In the genomic region with DNA sequence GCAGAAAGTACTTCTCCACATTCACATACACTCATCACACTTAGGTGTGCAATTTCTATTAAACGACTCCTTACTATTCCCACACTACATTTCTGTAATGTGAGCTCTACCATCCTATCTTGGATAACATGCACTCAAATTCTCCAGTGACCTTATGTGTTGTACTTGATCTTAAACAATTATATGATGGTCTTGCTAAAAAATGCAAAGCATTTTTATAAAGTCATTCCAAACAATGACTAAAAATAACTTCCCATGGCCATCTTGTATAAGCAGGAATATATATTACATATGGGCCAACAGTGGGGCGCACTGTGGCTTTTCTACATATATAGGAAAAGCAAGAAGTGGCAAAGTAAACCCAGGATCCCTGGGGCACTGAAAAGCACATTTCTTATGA, we compare ENCODE assay signal across 29 cellular contexts.
DNase-seq lines count a peak whose midpoint lies in the region; TF ChIP-seq lines count a peak whose summit lies in the region.
"Had no signal": no experiment of that assay in that cellular context is flagged by ENCODE, and none has a peak within 500 bp of the region (broad histone marks: within the 10 kb centered on the region; RNA-seq: fewer than 3 reads in every experiment).

No MANE protein-coding gene starts in this region.

- H3K4me1 ChIP-seq in SJSA1 (replicated peaks), result peaks cover 24% of the 10 kb centered on the region

- H3K27me3 ChIP-seq in SJSA1 (replicated peaks), result no peaks in the 10 kb centered on the region
- H3K27me3 ChIP-seq: SJCRH30 had no signal

- TF ChIP-seq CTCF in fibroblast of mammary gland (conservative IDR thresholded peaks at IDR 0.05; ENCODE audit: control insufficient read depth, insufficient read depth, low read depth, low read length) (no peak), progenitor cell of endocrine pancreas (IDR thresholded peaks at IDR 0.05; ENCODE audit: unreplicated experiment) (no peak)

- H3K4me3 ChIP-seq in SJSA1 (no peak overlapping the region), fibroblast of mammary gland (ENCODE audit: control insufficient read depth, low read depth, low read length) (no peak overlapping the region)
- H3K4me3 ChIP-seq: BLaER1 treated with 17β-estradiol and CSF1 and Interleukin-3, amounts not matched to agents 10 nM and 100 nM; coronary artery; left ventricle myocardium inferior; SJCRH30; transverse colon had no signal

- H3K27ac Mint-ChIP-seq in progenitor cell of endocrine pancreas, result peak overlapping the region; percentile 3
- H3K27ac Mint-ChIP-seq: activated naive CD4-positive, alpha-beta T cell treated with anti-CD3 and anti-CD28 coated beads, Interleukin-2, amount 10 ng/mL, durations not matched to agents 7 days and 5 days; effector memory CD8-positive, alpha-beta T cell; naive thymus-derived CD4-positive, alpha-beta T cell had no signal

- H3K27ac ChIP-seq in SJSA1, result peak overlapping the region; percentile 49
- no peak overlapping the region for H3K27ac ChIP-seq in substantia nigra (ENCODE audit: low read depth, low read length, poor library complexity, severe bottlenecking)
- H3K27ac ChIP-seq: BLaER1 treated with 17β-estradiol and CSF1 and Interleukin-3, amounts not matched to agents 10 nM and 100 nM; coronary artery; SJCRH30; transverse colon had no signal

- DNase-seq in EH (ENCODE audit: low read depth) (peak; percentile 89), SJSA1 (ENCODE audit: low read depth in 1 of 2, low spot score in 2 of 2) (no peak), fibroblast of mammary gland (ENCODE audit: low read depth) (peak; percentile 16), progenitor cell of endocrine pancreas (ENCODE audit: low spot score, unreplicated experiment) (no peak), SIG-M5 (lab: John Stamatoyannopoulos, UW) (no peak), NCI-H2107 treated with DMSO at 0.1 percent for 48 hours (lab: John Stamatoyannopoulos, UW; ENCODE audit: unreplicated experiment) (no peak), C1 segment of cervical spinal cord (lab: John Stamatoyannopoulos, UW) (no peak), substantia nigra (lab: John Stamatoyannopoulos, UW) (no peak)
- DNase-seq: ACHN; activated CD4-positive, alpha-beta T cell treated with anti-CD3 and anti-CD28 coated beads, Interleukin-2, amount 50 U/mL, for 4 hours; activated naive CD4-positive, alpha-beta T cell treated with anti-CD3 and anti-CD28 coated beads, Interleukin-2, amount 10 ng/mL, durations not matched to agents 7 days and 5 days; amniotic stem cell; COR-L47; DMS79; effector memory CD8-positive, alpha-beta T cell; glutamatergic neuron; islet precursor cell; left ventricle myocardium inferior; naive thymus-derived CD4-positive, alpha-beta T cell; NCI-H2029 treated with DMSO at 0.1 percent for 48 hours; NCI-H345; NCI-H748 treated with DMSO at 0.1 percent for 48 hours; occipital lobe; SJCRH30; small intestine; stimulated activated CD4-positive, alpha-beta T cell treated with anti-CD3 and anti-CD28 coated beads, Interleukin-2, amount 100 ng/mL, for 24 hours; transverse colon had no signal

- peaks cover 10% of the 10 kb centered on the region for H3K27me3 Mint-ChIP-seq in progenitor cell of endocrine pancreas

- H3K36me3 Mint-ChIP-seq in progenitor cell of endocrine pancreas (ENCODE audit: insufficient read depth), result no peaks in the 10 kb centered on the region
- H3K36me3 Mint-ChIP-seq: activated naive CD4-positive, alpha-beta T cell treated with anti-CD3 and anti-CD28 coated beads, Interleukin-2, amount 10 ng/mL, durations not matched to agents 7 days and 5 days had no signal

- H3K4me3 Mint-ChIP-seq in progenitor cell of endocrine pancreas (ENCODE audit: low read depth), result no peak overlapping the region
- H3K4me3 Mint-ChIP-seq: activated naive CD4-positive, alpha-beta T cell treated with anti-CD3 and anti-CD28 coated beads, Interleukin-2, amount 10 ng/mL, durations not matched to agents 7 days and 5 days; effector memory CD8-positive, alpha-beta T cell; naive thymus-derived CD4-positive, alpha-beta T cell had no signal

- no peaks in the 10 kb centered on the region for H3K9me3 ChIP-seq in SJSA1 (replicated peaks)
- H3K9me3 ChIP-seq: BLaER1 treated with 17β-estradiol and CSF1 and Interleukin-3, amounts not matched to agents 10 nM and 100 nM; left ventricle myocardium inferior; transverse colon had no signal

- H3K9me3 Mint-ChIP-seq in progenitor cell of endocrine pancreas (ENCODE audit: low read depth), result no peaks in the 10 kb centered on the region
- H3K9me3 Mint-ChIP-seq: activated naive CD4-positive, alpha-beta T cell treated with anti-CD3 and anti-CD28 coated beads, Interleukin-2, amount 10 ng/mL, durations not matched to agents 7 days and 5 days; effector memory CD8-positive, alpha-beta T cell; naive thymus-derived CD4-positive, alpha-beta T cell had no signal

- peaks cover 37% of the 10 kb centered on the region for H3K4me1 Mint-ChIP-seq in progenitor cell of endocrine pancreas (ENCODE audit: low read depth)

- no peaks in the 10 kb centered on the region for H3K36me3 ChIP-seq in SJSA1
- H3K36me3 ChIP-seq: SJCRH30, transverse colon had no signal

Comparison
In these comparisons a context has a peak if more than half of its experiments do, and no peak if none do; other contexts are left out.
1. DNase-seq: peak in EH (single experiment) and fibroblast of mammary gland (single experiment); none in SJSA1 (0 of 2), progenitor cell of endocrine pancreas (single experiment), SIG-M5 (single experiment), NCI-H2107 treated with DMSO at 0.1 percent for 48 hours (single experiment), C1 segment of cervical spinal cord (0 of 14) and substantia nigra (0 of 49).